9 cellular contexts compared by ENCODE assay signal in genomic region chr1:119139393-119139792, GRCh38. TPM values are rescaled to one million over a fixed set of nuclear protein-coding genes. Genes with fewer than 3 reads are reported as not detected.
DNase-seq lines count a peak whose midpoint lies in the region; ATAC-seq, FAIRE-seq and TF ChIP-seq lines count a peak whose summit lies in the region.
"Had no signal": no experiment of that assay in that cellular context is flagged by ENCODE, and none has a peak within 500 bp of the region (broad histone marks: within the 10 kb centered on the region; RNA-seq: fewer than 3 reads in every experiment).

No MANE protein-coding gene starts in this region.

- no peaks in the 10 kb centered on the region for H3K36me3 Mint-ChIP-seq in astrocyte (ENCODE audit: low read depth, unreplicated experiment)

- H3K9me3 ChIP-seq in astrocyte (ENCODE audit: insufficient read depth, low read depth, low read length) (no peaks in the 10 kb centered on the region), muscle layer of duodenum (ENCODE audit: control insufficient read depth in 1 of 2, low read length in 2 of 2) (no peaks in the 10 kb centered on the region)

- no peaks in the 10 kb centered on the region for H3K9me3 Mint-ChIP-seq in astrocyte (ENCODE audit: unreplicated experiment)
- H3K9me3 Mint-ChIP-seq: neural crest cell had no signal

- H3K4me2 ChIP-seq in astrocyte (ENCODE audit: low read length): peak overlapping the region; percentile 89

- no peak for DNase-seq in AG10803 (ENCODE audit: low read depth)
- DNase-seq in KG1 (lab: John Stamatoyannopoulos, UW): peak; percentile 0
- DNase-seq in astrocyte (ENCODE audit: low read depth): no peak
- DNase-seq in 8988T: no peak

- no peak overlapping the region for H3K4me3 Mint-ChIP-seq in astrocyte (ENCODE audit: unreplicated experiment)
- H3K4me3 Mint-ChIP-seq: neural crest cell had no signal

- H3K36me3 ChIP-seq in astrocyte (ENCODE audit: insufficient read depth, low read length): no peaks in the 10 kb centered on the region
- no peaks in the 10 kb centered on the region for H3K36me3 ChIP-seq in muscle layer of duodenum (ENCODE audit: control insufficient read depth in 1 of 2, insufficient read depth in 2 of 2, low read length in 2 of 2)

- H3K79me2 ChIP-seq in astrocyte (ENCODE audit: insufficient read depth, low read length): peaks cover 21% of the 10 kb centered on the region

- H3K27ac Mint-ChIP-seq in astrocyte (ENCODE audit: unreplicated experiment): no peak overlapping the region

- peak overlapping the region; percentile 83 for H3K4me3 ChIP-seq in AG10803 (ENCODE audit: low read length)
- H3K4me3 ChIP-seq in astrocyte (ENCODE audit: insufficient read depth, low read depth, low read length): peak overlapping the region; percentile 82
- peak overlapping the region; percentile 66 to 95 for H3K4me3 ChIP-seq in muscle layer of duodenum (ENCODE audit: low read depth in 1 of 2, low read length in 2 of 2)

- peaks cover 8% of the 10 kb centered on the region for H3K4me1 ChIP-seq in astrocyte (ENCODE audit: insufficient read depth, low read length)
- peaks cover 3 to 14% of the 10 kb centered on the region in 2 donors for H3K4me1 ChIP-seq in muscle layer of duodenum (ENCODE audit: control insufficient read depth in 1 of 2, insufficient read depth in 2 of 2, low read length in 2 of 2)

- H4K20me1 ChIP-seq in astrocyte (ENCODE audit: insufficient read depth, low read length): no peaks in the 10 kb centered on the region

- no peaks in the 10 kb centered on the region for H3K27me3 Mint-ChIP-seq in astrocyte (ENCODE audit: low read depth, unreplicated experiment)

- H3K4me1 Mint-ChIP-seq in astrocyte (ENCODE audit: low read depth, unreplicated experiment): peaks cover 22% of the 10 kb centered on the region

- no peaks in the 10 kb centered on the region for H3K27me3 ChIP-seq in astrocyte (ENCODE audit: insufficient read depth, low read length)
- no peaks in the 10 kb centered on the region for H3K27me3 ChIP-seq in muscle layer of duodenum (ENCODE audit: low read depth, low read length)

- FAIRE-seq in astrocyte (lab: Jason Lieb, UNC): no peak

- ATAC-seq in GM18508 (IDR thresholded peaks at IDR 0.05; ENCODE audit: insufficient read depth, unreplicated experiment): peak; percentile 31
- ATAC-seq in HG03108 (IDR thresholded peaks at IDR 0.05; ENCODE audit: unreplicated experiment): no peak
- no peak for ATAC-seq in GM19035 (IDR thresholded peaks at IDR 0.05; ENCODE audit: unreplicated experiment)

- H3K9ac ChIP-seq in astrocyte (ENCODE audit: low read length): peak overlapping the region; percentile 96

- H2AFZ ChIP-seq in astrocyte (ENCODE audit: low read depth, low read length): peak overlapping the region; percentile 95

- no peak for TF ChIP-seq CTCF in AG10803 (conservative IDR thresholded peaks at IDR 0.05; ENCODE audit: low read length)
- TF ChIP-seq CTCF in astrocyte (IDR thresholded peaks at IDR 0.05; ENCODE audit: insufficient read depth, low read depth, low read length): no peak

- H3K27ac ChIP-seq in astrocyte (ENCODE audit: low read depth, low read length) (peak overlapping the region; percentile 100), muscle layer of duodenum (ENCODE audit: low read length) (peak overlapping the region; percentile 99)

RNA-seq across cellular contexts. Expression of gene WARS2, which starts 1.1 kb away (rescaled TPM):
- total RNA-seq in astrocyte: 10.5 and 12.4 TPM in 2 replicates
